ENCODE assay signal across 2 cellular contexts in the genomic region with DNA sequence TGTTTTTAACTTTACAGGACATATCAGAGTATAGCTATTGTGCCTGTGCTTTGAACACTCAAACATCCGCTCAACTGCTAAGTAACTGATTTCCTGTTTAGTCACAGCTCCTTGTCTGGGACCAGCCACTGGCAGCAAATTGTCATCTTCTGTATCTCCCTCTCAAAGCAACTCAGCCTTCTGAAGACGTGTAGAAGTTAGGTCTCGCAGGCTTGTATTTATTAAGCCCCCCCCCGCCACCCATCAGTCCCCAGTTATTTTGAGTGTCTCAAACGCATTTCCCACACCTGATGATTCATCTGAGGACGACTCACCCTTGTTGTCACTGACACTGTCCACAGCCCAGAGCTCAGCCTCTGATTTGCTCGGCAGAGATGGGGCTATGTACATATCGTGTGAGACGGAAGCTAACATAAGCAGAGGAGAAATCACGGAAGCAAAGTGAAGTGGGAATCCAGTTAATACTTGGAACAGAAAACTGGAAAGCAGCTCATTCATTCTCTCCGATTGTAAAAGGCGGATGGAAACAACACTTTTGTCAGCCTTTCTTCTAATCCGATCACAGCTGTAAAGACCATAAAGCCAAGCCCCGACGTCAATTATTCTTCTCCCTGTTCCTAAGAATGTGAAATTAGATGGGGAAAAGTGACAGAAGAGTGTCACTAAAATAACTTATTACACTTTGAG.
TF ChIP-seq lines count a peak whose summit lies in the region.

No MANE protein-coding gene starts in this region.

TF ChIP-seq in GM23338, 12 proteins besides CTCF, POLR2A, EP300 and RAD21 (continued from another document and continues in another):
- TF ChIP-seq, protein P1, sequence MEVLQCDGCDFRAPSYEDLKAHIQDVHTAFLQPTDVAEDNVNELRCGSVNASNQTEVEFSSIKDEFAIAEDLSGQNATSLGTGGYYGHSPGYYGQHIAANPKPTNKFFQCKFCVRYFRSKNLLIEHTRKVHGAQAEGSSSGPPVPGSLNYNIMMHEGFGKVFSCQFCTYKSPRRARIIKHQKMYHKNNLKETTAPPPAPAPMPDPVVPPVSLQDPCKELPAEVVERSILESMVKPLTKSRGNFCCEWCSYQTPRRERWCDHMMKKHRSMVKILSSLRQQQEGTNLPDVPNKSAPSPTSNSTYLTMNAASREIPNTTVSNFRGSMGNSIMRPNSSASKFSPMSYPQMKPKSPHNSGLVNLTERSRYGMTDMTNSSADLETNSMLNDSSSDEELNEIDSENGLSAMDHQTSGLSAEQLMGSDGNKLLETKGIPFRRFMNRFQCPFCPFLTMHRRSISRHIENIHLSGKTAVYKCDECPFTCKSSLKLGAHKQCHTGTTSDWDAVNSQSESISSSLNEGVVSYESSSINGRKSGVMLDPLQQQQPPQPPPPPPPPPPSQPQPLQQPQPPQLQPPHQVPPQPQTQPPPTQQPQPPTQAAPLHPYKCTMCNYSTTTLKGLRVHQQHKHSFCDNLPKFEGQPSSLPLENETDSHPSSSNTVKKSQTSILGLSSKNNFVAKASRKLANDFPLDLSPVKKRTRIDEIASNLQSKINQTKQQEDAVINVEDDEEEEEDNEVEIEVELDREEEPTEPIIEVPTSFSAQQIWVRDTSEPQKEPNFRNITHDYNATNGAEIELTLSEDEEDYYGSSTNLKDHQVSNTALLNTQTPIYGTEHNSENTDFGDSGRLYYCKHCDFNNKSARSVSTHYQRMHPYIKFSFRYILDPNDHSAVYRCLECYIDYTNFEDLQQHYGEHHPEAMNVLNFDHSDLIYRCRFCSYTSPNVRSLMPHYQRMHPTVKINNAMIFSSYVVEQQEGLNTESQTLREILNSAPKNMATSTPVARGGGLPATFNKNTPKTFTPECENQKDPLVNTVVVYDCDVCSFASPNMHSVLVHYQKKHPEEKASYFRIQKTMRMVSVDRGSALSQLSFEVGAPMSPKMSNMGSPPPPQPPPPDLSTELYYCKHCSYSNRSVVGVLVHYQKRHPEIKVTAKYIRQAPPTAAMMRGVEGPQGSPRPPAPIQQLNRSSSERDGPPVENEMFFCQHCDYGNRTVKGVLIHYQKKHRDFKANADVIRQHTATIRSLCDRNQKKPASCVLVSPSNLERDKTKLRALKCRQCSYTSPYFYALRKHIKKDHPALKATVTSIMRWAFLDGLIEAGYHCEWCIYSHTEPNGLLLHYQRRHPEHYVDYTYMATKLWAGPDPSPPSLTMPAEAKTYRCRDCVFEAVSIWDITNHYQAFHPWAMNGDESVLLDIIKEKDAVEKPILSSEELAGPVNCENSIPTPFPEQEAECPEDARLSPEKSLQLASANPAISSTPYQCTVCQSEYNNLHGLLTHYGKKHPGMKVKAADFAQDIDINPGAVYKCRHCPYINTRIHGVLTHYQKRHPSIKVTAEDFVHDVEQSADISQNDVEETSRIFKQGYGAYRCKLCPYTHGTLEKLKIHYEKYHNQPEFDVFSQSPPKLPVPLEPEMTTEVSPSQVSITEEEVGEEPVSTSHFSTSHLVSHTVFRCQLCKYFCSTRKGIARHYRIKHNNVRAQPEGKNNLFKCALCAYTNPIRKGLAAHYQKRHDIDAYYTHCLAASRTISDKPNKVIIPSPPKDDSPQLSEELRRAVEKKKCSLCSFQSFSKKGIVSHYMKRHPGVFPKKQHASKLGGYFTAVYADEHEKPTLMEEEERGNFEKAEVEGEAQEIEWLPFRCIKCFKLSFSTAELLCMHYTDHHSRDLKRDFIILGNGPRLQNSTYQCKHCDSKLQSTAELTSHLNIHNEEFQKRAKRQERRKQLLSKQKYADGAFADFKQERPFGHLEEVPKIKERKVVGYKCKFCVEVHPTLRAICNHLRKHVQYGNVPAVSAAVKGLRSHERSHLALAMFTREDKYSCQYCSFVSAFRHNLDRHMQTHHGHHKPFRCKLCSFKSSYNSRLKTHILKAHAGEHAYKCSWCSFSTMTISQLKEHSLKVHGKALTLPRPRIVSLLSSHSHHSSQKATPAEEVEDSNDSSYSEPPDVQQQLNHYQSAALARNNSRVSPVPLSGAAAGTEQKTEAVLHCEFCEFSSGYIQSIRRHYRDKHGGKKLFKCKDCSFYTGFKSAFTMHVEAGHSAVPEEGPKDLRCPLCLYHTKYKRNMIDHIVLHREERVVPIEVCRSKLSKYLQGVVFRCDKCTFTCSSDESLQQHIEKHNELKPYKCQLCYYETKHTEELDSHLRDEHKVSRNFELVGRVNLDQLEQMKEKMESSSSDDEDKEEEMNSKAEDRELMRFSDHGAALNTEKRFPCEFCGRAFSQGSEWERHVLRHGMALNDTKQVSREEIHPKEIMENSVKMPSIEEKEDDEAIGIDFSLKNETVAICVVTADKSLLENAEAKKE (CRISPR knock-in tag; IDR thresholded peaks at IDR 0.05), result no peak
- TF ChIP-seq CREB1 (CRISPR knock-in tag; IDR thresholded peaks at IDR 0.05; ENCODE audit: low read depth) (no peak), POLR2AphosphoS5 (IDR thresholded peaks at IDR 0.05; ENCODE audit: low read depth) (no peak), JUNB (IDR thresholded peaks at IDR 0.05; ENCODE audit: unreplicated experiment) (no peak), STAT1 (IDR thresholded peaks at IDR 0.05; ENCODE audit: unreplicated experiment) (no peak), EZH2phosphoT487 (IDR thresholded peaks at IDR 0.05; ENCODE audit: unreplicated experiment) (no peak), ZNF331 (CRISPR knock-in tag; IDR thresholded peaks at IDR 0.05; ENCODE audit: low read depth) (no peak), NANOG (IDR thresholded peaks at IDR 0.05; ENCODE audit: borderline replicate concordance) (no peak)
- TF ChIP-seq, protein P2, sequence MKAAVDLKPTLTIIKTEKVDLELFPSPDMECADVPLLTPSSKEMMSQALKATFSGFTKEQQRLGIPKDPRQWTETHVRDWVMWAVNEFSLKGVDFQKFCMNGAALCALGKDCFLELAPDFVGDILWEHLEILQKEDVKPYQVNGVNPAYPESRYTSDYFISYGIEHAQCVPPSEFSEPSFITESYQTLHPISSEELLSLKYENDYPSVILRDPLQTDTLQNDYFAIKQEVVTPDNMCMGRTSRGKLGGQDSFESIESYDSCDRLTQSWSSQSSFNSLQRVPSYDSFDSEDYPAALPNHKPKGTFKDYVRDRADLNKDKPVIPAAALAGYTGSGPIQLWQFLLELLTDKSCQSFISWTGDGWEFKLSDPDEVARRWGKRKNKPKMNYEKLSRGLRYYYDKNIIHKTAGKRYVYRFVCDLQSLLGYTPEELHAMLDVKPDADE (IDR thresholded peaks at IDR 0.05), result no peak

TF ChIP-seq in SK-N-SH, 30 proteins besides CTCF, POLR2A, EP300 and RAD21 (continued from another document):
- TF ChIP-seq, protein P3, sequence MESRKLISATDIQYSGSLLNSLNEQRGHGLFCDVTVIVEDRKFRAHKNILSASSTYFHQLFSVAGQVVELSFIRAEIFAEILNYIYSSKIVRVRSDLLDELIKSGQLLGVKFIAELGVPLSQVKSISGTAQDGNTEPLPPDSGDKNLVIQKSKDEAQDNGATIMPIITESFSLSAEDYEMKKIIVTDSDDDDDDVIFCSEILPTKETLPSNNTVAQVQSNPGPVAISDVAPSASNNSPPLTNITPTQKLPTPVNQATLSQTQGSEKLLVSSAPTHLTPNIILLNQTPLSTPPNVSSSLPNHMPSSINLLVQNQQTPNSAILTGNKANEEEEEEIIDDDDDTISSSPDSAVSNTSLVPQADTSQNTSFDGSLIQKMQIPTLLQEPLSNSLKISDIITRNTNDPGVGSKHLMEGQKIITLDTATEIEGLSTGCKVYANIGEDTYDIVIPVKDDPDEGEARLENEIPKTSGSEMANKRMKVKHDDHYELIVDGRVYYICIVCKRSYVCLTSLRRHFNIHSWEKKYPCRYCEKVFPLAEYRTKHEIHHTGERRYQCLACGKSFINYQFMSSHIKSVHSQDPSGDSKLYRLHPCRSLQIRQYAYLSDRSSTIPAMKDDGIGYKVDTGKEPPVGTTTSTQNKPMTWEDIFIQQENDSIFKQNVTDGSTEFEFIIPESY (IDR thresholded peaks at IDR 0.05; ENCODE audit: borderline replicate concordance, low read depth), result peak; percentile 56; the same call in 1 of the 2 replicates
- TF ChIP-seq MXI1 (IDR thresholded peaks at IDR 0.05; ENCODE audit: low read depth, low read length), result no peak
- no peak for TF ChIP-seq CHD2 (IDR thresholded peaks at IDR 0.05; ENCODE audit: low read length, partially characterized antibody)
- TF ChIP-seq FOXM1 (IDR thresholded peaks at IDR 0.05; ENCODE audit: low read depth), result peak; percentile 45; the same call in 1 of the 2 replicates
- TF ChIP-seq, protein P4, sequence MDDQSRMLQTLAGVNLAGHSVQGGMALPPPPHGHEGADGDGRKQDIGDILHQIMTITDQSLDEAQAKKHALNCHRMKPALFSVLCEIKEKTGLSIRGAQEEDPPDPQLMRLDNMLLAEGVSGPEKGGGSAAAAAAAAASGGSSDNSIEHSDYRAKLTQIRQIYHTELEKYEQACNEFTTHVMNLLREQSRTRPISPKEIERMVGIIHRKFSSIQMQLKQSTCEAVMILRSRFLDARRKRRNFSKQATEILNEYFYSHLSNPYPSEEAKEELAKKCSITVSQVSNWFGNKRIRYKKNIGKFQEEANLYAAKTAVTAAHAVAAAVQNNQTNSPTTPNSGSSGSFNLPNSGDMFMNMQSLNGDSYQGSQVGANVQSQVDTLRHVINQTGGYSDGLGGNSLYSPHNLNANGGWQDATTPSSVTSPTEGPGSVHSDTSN (IDR thresholded peaks at IDR 0.05), result peak; percentile 65; the same call in 1 of the 2 replicates
- peak; percentile 33; the same call in 1 of the 2 replicates for TF ChIP-seq SIN3A (IDR thresholded peaks at IDR 0.05; ENCODE audit: borderline replicate concordance, low read depth, low read length)
- no peak for TF ChIP-seq USF1 (IDR thresholded peaks at IDR 0.05; ENCODE audit: borderline replicate concordance, low read depth)
- 0 out of 2 replicates have a peak, but pooled peaks have one; percentile 22 for TF ChIP-seq MAX (IDR thresholded peaks at IDR 0.05; ENCODE audit: low read depth)
- no peak for TF ChIP-seq EZH2phosphoT487 (IDR thresholded peaks at IDR 0.05; ENCODE audit: borderline replicate concordance, low read depth)
- peak; percentile 82 for TF ChIP-seq TCF12 (IDR thresholded peaks at IDR 0.05)
- no peak for TF ChIP-seq RCOR1 (IDR thresholded peaks at IDR 0.05; ENCODE audit: low read length)
